8 cellular contexts compared by ENCODE assay signal in the genomic region with DNA sequence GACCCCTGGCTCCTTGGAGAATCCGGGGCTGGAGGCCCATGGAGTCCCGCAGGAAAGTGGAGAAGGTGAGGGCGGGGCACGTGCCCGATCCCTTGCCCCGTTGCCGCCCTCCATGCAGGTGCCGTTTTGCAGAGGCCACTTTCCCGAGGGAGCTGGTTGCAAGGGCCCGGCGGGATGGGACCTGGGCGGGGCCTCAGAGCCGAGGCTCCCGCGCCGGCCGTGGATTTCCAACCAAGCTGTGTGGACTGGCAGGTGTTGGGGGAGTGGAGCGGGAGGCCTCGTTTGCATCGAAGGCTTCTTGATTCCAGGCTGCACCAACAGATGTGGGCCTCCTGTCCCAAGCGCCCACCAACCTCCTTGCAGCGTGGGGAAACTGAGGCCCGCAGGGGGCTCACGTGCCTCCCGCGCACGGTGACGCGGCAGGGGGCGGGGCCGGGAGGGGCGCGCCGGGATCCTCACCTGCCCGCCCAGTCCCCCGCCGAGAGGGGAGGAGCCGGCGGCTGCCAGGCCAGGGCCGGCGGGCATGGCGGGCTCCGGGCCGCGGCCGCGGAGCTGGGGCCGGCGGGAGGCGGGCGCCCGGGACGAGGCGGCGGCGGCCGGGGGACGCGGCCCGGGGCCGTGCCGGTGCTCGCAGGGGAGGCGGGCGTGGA. TPM values are rescaled to one million over a fixed set of nuclear protein-coding genes. Genes with fewer than 3 reads are reported as not detected.
DNase-seq lines count a peak whose midpoint lies in the region; ATAC-seq and TF ChIP-seq lines count a peak whose summit lies in the region.

No MANE protein-coding gene starts in this region.

- H3K79me2 ChIP-seq in H9 (ENCODE audit: insufficient read depth, low read length) = no peaks in the 10 kb centered on the region

- peak overlapping the region; percentile 33 for H3K27ac ChIP-seq in CD4-positive, CD25-positive, alpha-beta regulatory T cell (ENCODE audit: insufficient read depth, low read length, poor library complexity, severe bottlenecking)
- H3K27ac ChIP-seq in H9 (ENCODE audit: insufficient read length, low read depth, low read length) (no peak overlapping the region), heart left ventricle (peak overlapping the region in 6 of 12 donors; percentile 11 to 64 (median 21))

- no peak for TF ChIP-seq POLR2A in heart left ventricle (IDR thresholded peaks at IDR 0.05)

- no CpG with 5 or more reads among the region's 65 CpGs for WGBS in H9 (ENCODE audit: extremely low coverage, insufficient read length, low lambda C conversion rate)
- WGBS in heart left ventricle, 4 donors = 9 to 32% (median 15%) methylated on average over 18 to 65 of the region's 65 CpGs

- ATAC-seq in CD4-positive, CD25-positive, alpha-beta regulatory T cell (ENCODE audit: low read depth in 2 of 2) = peak; percentile 10 to 30
- ATAC-seq in heart left ventricle (peak in 3 of 4 donors; percentile 26 to 62 (median 30)), sciatic nerve (peak; percentile 7), GM21723 (IDR thresholded peaks at IDR 0.05; ENCODE audit: unreplicated experiment) (no peak)

- peaks cover 7% of the 10 kb centered on the region for H3K23me2 ChIP-seq in H9 (ENCODE audit: insufficient read length, low read depth, low read length, poor library complexity, severe bottlenecking)

- H3K79me1 ChIP-seq in H9 (ENCODE audit: insufficient read depth, low read depth, low read length, poor library complexity, severe bottlenecking) = no peaks in the 10 kb centered on the region

- no peak overlapping the region for H4K91ac ChIP-seq in H9 (ENCODE audit: insufficient read length, low read depth, low read length)

- peaks cover 5 to 69% (median 38%) of the 10 kb centered on the region in 4 donors for H3K4me1 Mint-ChIP-seq in CD4-positive, CD25-positive, alpha-beta regulatory T cell
- peaks cover 24 to 25% of the 10 kb centered on the region in 2 experiments for H3K4me1 Mint-ChIP-seq in H9

- peak overlapping the region in 2 of 3 donors; percentile 89 to 94 for H3K27ac Mint-ChIP-seq in CD4-positive, CD25-positive, alpha-beta regulatory T cell
- no peak overlapping the region for H3K27ac Mint-ChIP-seq in H9

- no peak overlapping the region for H2BK20ac ChIP-seq in H9 (ENCODE audit: low read depth, low read length, poor library complexity, severe bottlenecking)

- H3K18ac ChIP-seq in H9 (ENCODE audit: insufficient read length, low read depth, low read length) = peak overlapping the region; percentile 76

- H3K27me3 Mint-ChIP-seq in CD4-positive, CD25-positive, alpha-beta regulatory T cell = no peaks in the 10 kb centered on the region
- H3K27me3 Mint-ChIP-seq in H9 (ENCODE audit: low read depth) = peaks cover 10% of the 10 kb centered on the region

- no peaks in the 10 kb centered on the region for H3K9me3 Mint-ChIP-seq in CD4-positive, CD25-positive, alpha-beta regulatory T cell
- H3K9me3 Mint-ChIP-seq in H9 = peaks cover 2 to 3% of the 10 kb centered on the region in 2 experiments; a peak in 2 of 5 replicates

- no peak overlapping the region for H3K23ac ChIP-seq in H9 (ENCODE audit: insufficient read length, low read depth, low read length)

- H3K4ac ChIP-seq in H9 (ENCODE audit: low read depth, low read length) = no peak overlapping the region

- no peak overlapping the region for H2BK12ac ChIP-seq in H9 (ENCODE audit: insufficient read length, low read depth, low read length)

- H2BK15ac ChIP-seq in H9 (ENCODE audit: low read depth, low read length) = no peak overlapping the region

- H3K4me3 ChIP-seq in CD4-positive, CD25-positive, alpha-beta regulatory T cell (ENCODE audit: low read depth, low read length) = no peak overlapping the region
- peak overlapping the region in 10 of 12 donors; percentile 49 to 68 (median 59) for H3K4me3 ChIP-seq in heart left ventricle

- peaks cover 55% of the 10 kb centered on the region for H3K4me1 ChIP-seq in CD4-positive, CD25-positive, alpha-beta regulatory T cell (ENCODE audit: control insufficient read depth, insufficient read depth, low read length, poor library complexity, severe bottlenecking)
- H3K4me1 ChIP-seq in H9 (ENCODE audit: insufficient read depth, low read length) (no peaks in the 10 kb centered on the region), heart left ventricle (peaks cover 0 to 64% (median 14%) of the 10 kb centered on the region in 12 donors)

- no peak overlapping the region for H2BK5ac ChIP-seq in H9 (ENCODE audit: insufficient read length, low read length)

- H3K14ac ChIP-seq in H9 (ENCODE audit: insufficient read depth, low read length) = peak overlapping the region; percentile 64

- H3K4me3 Mint-ChIP-seq in CD4-positive, CD25-positive, alpha-beta regulatory T cell = peak overlapping the region; percentile 66 to 92 (median 86)
- peak overlapping the region; percentile 51 to 74 for H3K4me3 Mint-ChIP-seq in H9

- no peak overlapping the region for H3T11ph ChIP-seq in H9 (ENCODE audit: low read length)

- no peaks in the 10 kb centered on the region for H4K20me1 ChIP-seq in H9 (ENCODE audit: control insufficient read depth, insufficient read depth, insufficient read length)

- H4K8ac ChIP-seq in H9 (replicated peaks; ENCODE audit: insufficient read length, low read depth, low read length) = no peak overlapping the region

- H2AK5ac ChIP-seq in H9 (ENCODE audit: insufficient read length, low read length) = no peak overlapping the region

- intact Hi-C loops in heart left ventricle (cut with DNase I) = no loop called here
- intact Hi-C loops in sciatic nerve (cut with DNase I) = no loop called here

- peaks cover 12% of the 10 kb centered on the region for H3K36me3 ChIP-seq in CD4-positive, CD25-positive, alpha-beta regulatory T cell (ENCODE audit: control insufficient read depth, insufficient read depth, low read length)
- peaks cover 0 to 71% (median 16%) of the 10 kb centered on the region in 9 donors for H3K36me3 ChIP-seq in heart left ventricle

- no peaks in the 10 kb centered on the region for H3K36me3 Mint-ChIP-seq in CD4-positive, CD25-positive, alpha-beta regulatory T cell
- H3K36me3 Mint-ChIP-seq in H9 (ENCODE audit: insufficient read depth in 1 of 3, low read depth in 3 of 3) = peaks cover 7 to 18% (median 11%) of the 10 kb centered on the region in 3 experiments

- no peak for DNase-seq in CD4-positive, CD25-positive, alpha-beta regulatory T cell
- DNase-seq in H9 = peak; percentile 65
- DNase-seq in activated T-helper 1 cell treated with Interleukin-2 at 50 U/mL for 16 hours (ENCODE audit: low read depth) = peak; percentile 24
- DNase-seq in heart left ventricle = peak in 2 of 5 donors; percentile 35 to 67
- DNase-seq in sciatic nerve (ENCODE audit: low spot score) = no peak
- DNase-seq in NCI-H524 treated with DMSO at 0.1 percent for 48 hours (lab: John Stamatoyannopoulos, UW) = no peak
- no peak for DNase-seq in HCEC 1CT

- no peak overlapping the region for H3K56ac ChIP-seq in H9 (ENCODE audit: insufficient read length, low read depth, low read length)

- H2AFZ ChIP-seq in H9 (ENCODE audit: low read length) = no peak overlapping the region

- H2BK120ac ChIP-seq in H9 (ENCODE audit: low read depth, low read length, poor library complexity, severe bottlenecking) = no peak overlapping the region

- no peaks in the 10 kb centered on the region for H3K9me3 ChIP-seq in CD4-positive, CD25-positive, alpha-beta regulatory T cell (ENCODE audit: control insufficient read depth in 2 of 2, low read length in 2 of 2)
- H3K9me3 ChIP-seq in H9 (ENCODE audit: control insufficient read depth, low read depth, low read length) (no peaks in the 10 kb centered on the region), heart left ventricle (peaks cover 0 to 8% (median 0%) of the 10 kb centered on the region in 12 donors)

- H3K9ac ChIP-seq in H9 (ENCODE audit: extremely low read depth, insufficient read length, low read length) = no peak overlapping the region

- H3K4me2 ChIP-seq in H9 (ENCODE audit: insufficient read depth, insufficient read length, low read length) = peak overlapping the region; percentile 49

- TF ChIP-seq CTCF in H9 (conservative IDR thresholded peaks at IDR 0.05) (no peak), heart left ventricle (IDR thresholded peaks at IDR 0.05) (no peak)

- no peaks in the 10 kb centered on the region for H3K27me3 ChIP-seq in CD4-positive, CD25-positive, alpha-beta regulatory T cell (ENCODE audit: control insufficient read depth, insufficient read depth, low read length)
- no peaks in the 10 kb centered on the region for H3K27me3 ChIP-seq in H9 (ENCODE audit: insufficient read depth, low read length)
- no peaks in the 10 kb centered on the region for H3K27me3 ChIP-seq in heart left ventricle

- H4K5ac ChIP-seq in H9 (ENCODE audit: insufficient read length, low read depth, low read length) = no peak overlapping the region

RNA-seq across cellular contexts. Expression of gene SH3BP2, which starts 24.9 kb away (rescaled TPM):
- total RNA-seq in CD4-positive, CD25-positive, alpha-beta regulatory T cell = 61.7 TPM
- 1 to 10 TPM; 7.6 to 8.6 (median 8.4) TPM for polyA plus RNA-seq in CD4-positive, CD25-positive, alpha-beta regulatory T cell
- 34.1 and 37.6 TPM in 2 replicates for total RNA-seq in H9 (2021)
- total RNA-seq in heart left ventricle = 10 to 100 TPM; 10.4 to 70.2 (median 23.5) TPM
- 10 to 100 TPM; 17.1 to 24.5 TPM for polyA plus RNA-seq in heart left ventricle
- total RNA-seq in sciatic nerve = 82.7 TPM

RNA-seq across cellular contexts. Expression of gene ADD1, which starts 25.8 kb away (rescaled TPM):
- total RNA-seq in CD4-positive, CD25-positive, alpha-beta regulatory T cell = 242 TPM
- 100 to 1,000 TPM; 142 to 151 (median 145) TPM for polyA plus RNA-seq in CD4-positive, CD25-positive, alpha-beta regulatory T cell
- total RNA-seq in H9 (2021) (163 and 166 TPM in 2 replicates), heart left ventricle (100 to 1,000 TPM; 179 to 275 (median 215) TPM), sciatic nerve (429 TPM)
- polyA plus RNA-seq in heart left ventricle = 100 to 1,000 TPM; 193 to 269 TPM

Comparison
In these comparisons a context has a peak if more than half of its experiments do, and no peak if none do; other contexts are left out.
1. DNase-seq: peak in H9 (single experiment) and activated T-helper 1 cell treated with Interleukin-2 at 50 U/mL for 16 hours (single experiment); none in CD4-positive, CD25-positive, alpha-beta regulatory T cell (0 of 3), sciatic nerve (single experiment), NCI-H524 treated with DMSO at 0.1 percent for 48 hours (single experiment) and HCEC 1CT (single experiment).
2. H3K27ac Mint-ChIP-seq: peak in CD4-positive, CD25-positive, alpha-beta regulatory T cell (2 of 3); none in H9 (0 of 3).